Comparison of ENCODE assay signal across 8 cellular contexts in genomic region chr15:93073465-93073952, GRCh38. TPM values are rescaled to one million over a fixed set of nuclear protein-coding genes. Genes with fewer than 3 reads are reported as not detected.
A peak's percentile ranks its signal among the peaks of the same experiment; 100 is the strongest.
DNase-seq lines count a peak whose midpoint lies in the region; TF ChIP-seq lines count a peak whose summit lies in the region.

No MANE protein-coding gene starts in this region.

- peak overlapping the region; percentile 75 for H3K4me3 Mint-ChIP-seq in activated CD4-positive, alpha-beta T cell treated with anti-CD3 and anti-CD28 coated beads, Interleukin-2, amount 10 ng/mL, durations not matched to agents 24 days and 14 days
- peak overlapping the region; percentile 94 for H3K4me3 Mint-ChIP-seq in type B pancreatic cell

- peaks cover 7% of the 10 kb centered on the region for H3K4me1 Mint-ChIP-seq in activated CD4-positive, alpha-beta T cell treated with anti-CD3 and anti-CD28 coated beads, Interleukin-2, amount 10 ng/mL, durations not matched to agents 24 days and 14 days
- peaks cover 44% of the 10 kb centered on the region for H3K4me1 Mint-ChIP-seq in type B pancreatic cell (ENCODE audit: unreplicated experiment)

- H3K27ac ChIP-seq in ectodermal cell (ENCODE audit: insufficient read depth, low read depth, low read length, poor library complexity, severe bottlenecking): peak overlapping the region; percentile 70
- peak overlapping the region; percentile 51 for H3K27ac ChIP-seq in muscle layer of duodenum (ENCODE audit: low read length)

- H3K4me1 ChIP-seq in ectodermal cell (ENCODE audit: control insufficient read depth, insufficient read depth, low read length) (peaks cover 60% of the 10 kb centered on the region), muscle layer of duodenum (ENCODE audit: control insufficient read depth in 1 of 2, insufficient read depth in 2 of 2, low read length in 2 of 2) (peaks cover 0 to 12% of the 10 kb centered on the region in 2 donors)

- H3K4me3 ChIP-seq in ectodermal cell (ENCODE audit: insufficient read depth, low read depth, low read length): peak overlapping the region; percentile 64
- H3K4me3 ChIP-seq in muscle layer of duodenum (ENCODE audit: low read depth in 1 of 2, low read length in 2 of 2): peak overlapping the region; percentile 30 to 81

- no peak for DNase-seq in activated CD4-positive, alpha-beta T cell treated with anti-CD3 and anti-CD28 coated beads, Interleukin-2, amount 10 ng/mL, durations not matched to agents 24 days and 14 days
- DNase-seq in activated CD4-positive, alpha-beta T cell treated with anti-CD3 and anti-CD28 coated beads for 1 hour: no peak
- DNase-seq in type B pancreatic cell (ENCODE audit: extremely low spot score, unreplicated experiment) (no peak), GF-D8 (lab: John Stamatoyannopoulos, UW) (no peak), GM03348 (ENCODE audit: low spot score) (no peak)
- DNase-seq in stimulated activated CD4-positive, alpha-beta T cell treated with anti-CD3 and anti-CD28 coated beads, Interleukin-4, amount 100 ng/mL, for 4 hours: no peak

- H3K9me3 ChIP-seq in ectodermal cell (ENCODE audit: control insufficient read depth, low read length) (no peaks in the 10 kb centered on the region), muscle layer of duodenum (ENCODE audit: control insufficient read depth in 1 of 2, low read length in 2 of 2) (no peaks in the 10 kb centered on the region)

- H3K36me3 Mint-ChIP-seq in activated CD4-positive, alpha-beta T cell treated with anti-CD3 and anti-CD28 coated beads, Interleukin-2, amount 10 ng/mL, durations not matched to agents 24 days and 14 days (ENCODE audit: low read depth): no peaks in the 10 kb centered on the region
- H3K36me3 Mint-ChIP-seq in type B pancreatic cell: peaks cover 12% of the 10 kb centered on the region

- TF ChIP-seq CTCF in type B pancreatic cell (conservative IDR thresholded peaks at IDR 0.05): no peak

- H3K27me3 Mint-ChIP-seq in activated CD4-positive, alpha-beta T cell treated with anti-CD3 and anti-CD28 coated beads, Interleukin-2, amount 10 ng/mL, durations not matched to agents 24 days and 14 days: peaks cover 68% of the 10 kb centered on the region
- peaks cover 20% of the 10 kb centered on the region for H3K27me3 Mint-ChIP-seq in type B pancreatic cell

- intact Hi-C loops in activated CD4-positive, alpha-beta T cell treated with anti-CD3 and anti-CD28 coated beads, Interleukin-2, amount 10 ng/mL, durations not matched to agents 24 days and 14 days (cut with micrococcal nuclease): no loop called here

- whole genome bisulfite sequencing in ectodermal cell, 2 experiments: 35 to 36% methylated on average over 30 of the region's 30 CpGs

- H3K27me3 ChIP-seq in ectodermal cell (ENCODE audit: control insufficient read depth, insufficient read depth, low read length, poor library complexity, severe bottlenecking): no peaks in the 10 kb centered on the region
- H3K27me3 ChIP-seq in muscle layer of duodenum (ENCODE audit: low read depth, low read length): peaks cover 21% of the 10 kb centered on the region

- H3K36me3 ChIP-seq in ectodermal cell (ENCODE audit: control insufficient read depth, insufficient read depth, low read length) (peaks cover 7% of the 10 kb centered on the region), muscle layer of duodenum (ENCODE audit: control insufficient read depth in 1 of 2, insufficient read depth in 2 of 2, low read length in 2 of 2) (no peaks in the 10 kb centered on the region)

- H3K27ac Mint-ChIP-seq in activated CD4-positive, alpha-beta T cell treated with anti-CD3 and anti-CD28 coated beads, Interleukin-2, amount 10 ng/mL, durations not matched to agents 24 days and 14 days: no peak overlapping the region
- peak overlapping the region; percentile 85 for H3K27ac Mint-ChIP-seq in type B pancreatic cell

- H3K9me3 Mint-ChIP-seq in activated CD4-positive, alpha-beta T cell treated with anti-CD3 and anti-CD28 coated beads, Interleukin-2, amount 10 ng/mL, durations not matched to agents 24 days and 14 days: no peaks in the 10 kb centered on the region
- H3K9me3 Mint-ChIP-seq in type B pancreatic cell: no peaks in the 10 kb centered on the region

RNA-seq across cellular contexts. Expression of gene RGMA, which starts 15.5 kb away (rescaled TPM):
- 0.07 TPM in 1 of 2 replicates, not detected in the other for total RNA-seq in activated CD4-positive, alpha-beta T cell treated with anti-CD3 and anti-CD28 coated beads, Interleukin-2, amount 10 ng/mL, durations not matched to agents 24 days and 14 days
- polyA plus RNA-seq in ectodermal cell (2013, experiment 1 of 4): 143 TPM
- 162 TPM for polyA plus RNA-seq in ectodermal cell (2013, experiment 2 of 4)
- polyA plus RNA-seq in ectodermal cell (2013, experiment 3 of 4): 143 TPM
- polyA plus RNA-seq in ectodermal cell (2013, experiment 4 of 4): 155 TPM
- total RNA-seq in type B pancreatic cell (ENCODE audit: low replicate concordance): 37.0 and 41.6 TPM in 2 replicates

Comparison
In these comparisons a context has a peak if more than half of its experiments do, and no peak if none do; other contexts are left out.
1. RNA of gene RGMA, which starts 15.5 kb away (total RNA-seq): 37.0 to 41.6 TPM in type B pancreatic cell; 0.07 TPM in activated CD4-positive, alpha-beta T cell treated with anti-CD3 and anti-CD28 coated beads, Interleukin-2, amount 10 ng/mL, durations not matched to agents 24 days and 14 days; every median in the first group is over 10 times any median in the second.